ENCODE assay signal across 1 cellular context in genomic region chr2:134917958-134918517, GRCh38.
TF ChIP-seq lines count a peak whose summit lies in the region.

No MANE protein-coding gene starts in this region.

TF ChIP-seq in HepG2, 621 proteins besides CTCF, POLR2A, EP300 and RAD21 (continued from another document and continues in another):
- TF ChIP-seq, protein P1, sequence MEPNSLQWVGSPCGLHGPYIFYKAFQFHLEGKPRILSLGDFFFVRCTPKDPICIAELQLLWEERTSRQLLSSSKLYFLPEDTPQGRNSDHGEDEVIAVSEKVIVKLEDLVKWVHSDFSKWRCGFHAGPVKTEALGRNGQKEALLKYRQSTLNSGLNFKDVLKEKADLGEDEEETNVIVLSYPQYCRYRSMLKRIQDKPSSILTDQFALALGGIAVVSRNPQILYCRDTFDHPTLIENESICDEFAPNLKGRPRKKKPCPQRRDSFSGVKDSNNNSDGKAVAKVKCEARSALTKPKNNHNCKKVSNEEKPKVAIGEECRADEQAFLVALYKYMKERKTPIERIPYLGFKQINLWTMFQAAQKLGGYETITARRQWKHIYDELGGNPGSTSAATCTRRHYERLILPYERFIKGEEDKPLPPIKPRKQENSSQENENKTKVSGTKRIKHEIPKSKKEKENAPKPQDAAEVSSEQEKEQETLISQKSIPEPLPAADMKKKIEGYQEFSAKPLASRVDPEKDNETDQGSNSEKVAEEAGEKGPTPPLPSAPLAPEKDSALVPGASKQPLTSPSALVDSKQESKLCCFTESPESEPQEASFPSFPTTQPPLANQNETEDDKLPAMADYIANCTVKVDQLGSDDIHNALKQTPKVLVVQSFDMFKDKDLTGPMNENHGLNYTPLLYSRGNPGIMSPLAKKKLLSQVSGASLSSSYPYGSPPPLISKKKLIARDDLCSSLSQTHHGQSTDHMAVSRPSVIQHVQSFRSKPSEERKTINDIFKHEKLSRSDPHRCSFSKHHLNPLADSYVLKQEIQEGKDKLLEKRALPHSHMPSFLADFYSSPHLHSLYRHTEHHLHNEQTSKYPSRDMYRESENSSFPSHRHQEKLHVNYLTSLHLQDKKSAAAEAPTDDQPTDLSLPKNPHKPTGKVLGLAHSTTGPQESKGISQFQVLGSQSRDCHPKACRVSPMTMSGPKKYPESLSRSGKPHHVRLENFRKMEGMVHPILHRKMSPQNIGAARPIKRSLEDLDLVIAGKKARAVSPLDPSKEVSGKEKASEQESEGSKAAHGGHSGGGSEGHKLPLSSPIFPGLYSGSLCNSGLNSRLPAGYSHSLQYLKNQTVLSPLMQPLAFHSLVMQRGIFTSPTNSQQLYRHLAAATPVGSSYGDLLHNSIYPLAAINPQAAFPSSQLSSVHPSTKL (CRISPR knock-in tag; IDR thresholded peaks at IDR 0.05), result peak; percentile 14; the same call in 1 of the 2 replicates
- peak; percentile 40; the same call in 1 of the 2 replicates for TF ChIP-seq HNF4G (IDR thresholded peaks at IDR 0.05; ENCODE audit: borderline replicate concordance, low read depth, low read length)
- no peak; the same call in 1 of the 2 replicates for TF ChIP-seq HNF4G (CRISPR knock-in tag; IDR thresholded peaks at IDR 0.05; ENCODE audit: borderline replicate concordance, low read depth)
- peak; percentile 78; the same call in 1 of the 2 replicates for TF ChIP-seq CAMTA2 (CRISPR knock-in tag; IDR thresholded peaks at IDR 0.05; ENCODE audit: borderline replicate concordance)
- TF ChIP-seq SAFB2 (CRISPR knock-in tag; IDR thresholded peaks at IDR 0.05; ENCODE audit: borderline replicate concordance, low read depth), result no peak
- TF ChIP-seq ZNF335 (CRISPR knock-in tag; IDR thresholded peaks at IDR 0.05), result peak; percentile 38; the same call in 1 of the 2 replicates
- TF ChIP-seq, protein P2, sequence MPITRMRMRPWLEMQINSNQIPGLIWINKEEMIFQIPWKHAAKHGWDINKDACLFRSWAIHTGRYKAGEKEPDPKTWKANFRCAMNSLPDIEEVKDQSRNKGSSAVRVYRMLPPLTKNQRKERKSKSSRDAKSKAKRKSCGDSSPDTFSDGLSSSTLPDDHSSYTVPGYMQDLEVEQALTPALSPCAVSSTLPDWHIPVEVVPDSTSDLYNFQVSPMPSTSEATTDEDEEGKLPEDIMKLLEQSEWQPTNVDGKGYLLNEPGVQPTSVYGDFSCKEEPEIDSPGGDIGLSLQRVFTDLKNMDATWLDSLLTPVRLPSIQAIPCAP (CRISPR knock-in tag; IDR thresholded peaks at IDR 0.05; ENCODE audit: low read depth), result peak; percentile 9; the same call in 1 of the 2 replicates
- TF ChIP-seq ZBTB40 (IDR thresholded peaks at IDR 0.05), result no peak
- peak; percentile 68; the same call in 1 of the 2 replicates for TF ChIP-seq ZBTB40 (CRISPR knock-in tag; IDR thresholded peaks at IDR 0.05)
- TF ChIP-seq BRCA1 (CRISPR knock-in tag; IDR thresholded peaks at IDR 0.05), result no peak; the same call in 1 of the 2 replicates
- TF ChIP-seq YEATS4 (CRISPR knock-in tag; IDR thresholded peaks at IDR 0.05; ENCODE audit: borderline replicate concordance), result peak; percentile 67
- TF ChIP-seq MED1 (CRISPR knock-in tag; IDR thresholded peaks at IDR 0.05), result 0 out of 2 replicates have a peak, but pooled peaks have one; percentile 50
- TF ChIP-seq STAT6 (CRISPR knock-in tag; IDR thresholded peaks at IDR 0.05; ENCODE audit: borderline replicate concordance), result no peak
- TF ChIP-seq, protein P3, sequence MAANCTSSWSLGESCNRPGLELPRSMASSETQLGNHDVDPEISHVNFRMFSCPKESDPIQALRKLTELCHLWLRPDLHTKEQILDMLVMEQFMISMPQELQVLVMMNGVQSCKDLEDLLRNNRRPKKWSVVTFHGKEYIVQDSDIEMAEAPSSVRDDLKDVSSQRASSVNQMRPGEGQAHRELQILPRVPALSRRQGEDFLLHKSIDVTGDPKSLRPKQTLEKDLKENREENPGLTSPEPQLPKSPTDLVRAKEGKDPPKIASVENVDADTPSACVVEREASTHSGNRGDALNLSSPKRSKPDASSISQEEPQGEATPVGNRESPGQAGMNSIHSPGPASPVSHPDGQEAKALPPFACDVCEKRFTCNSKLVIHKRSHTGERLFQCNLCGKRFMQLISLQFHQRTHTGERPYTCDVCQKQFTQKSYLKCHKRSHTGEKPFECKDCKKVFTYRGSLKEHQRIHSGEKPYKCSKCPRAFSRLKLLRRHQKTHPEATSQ (CRISPR knock-in tag; IDR thresholded peaks at IDR 0.05; ENCODE audit: borderline replicate concordance), result peak; percentile 8; the same call in 1 of the 2 replicates
- peak; percentile 68; the same call in 1 of the 2 replicates for TF ChIP-seq NFKBIZ (CRISPR knock-in tag; IDR thresholded peaks at IDR 0.05)
- no peak for TF ChIP-seq SP1 (IDR thresholded peaks at IDR 0.05)
- TF ChIP-seq SP1 (CRISPR knock-in tag; IDR thresholded peaks at IDR 0.05), result peak; percentile 23; the same call in 1 of the 2 replicates
- 0 out of 2 replicates have a peak, but pooled peaks have one; percentile 3 for TF ChIP-seq IRF2 (CRISPR knock-in tag; IDR thresholded peaks at IDR 0.05)
- TF ChIP-seq SNAI1 (CRISPR knock-in tag; IDR thresholded peaks at IDR 0.05; ENCODE audit: borderline replicate concordance), result 0 out of 2 replicates have a peak, but pooled peaks have one; percentile 72
- peak; percentile 38; the same call in 1 of the 2 replicates for TF ChIP-seq ZNF264 (CRISPR knock-in tag; IDR thresholded peaks at IDR 0.05)
- TF ChIP-seq, protein P4, sequence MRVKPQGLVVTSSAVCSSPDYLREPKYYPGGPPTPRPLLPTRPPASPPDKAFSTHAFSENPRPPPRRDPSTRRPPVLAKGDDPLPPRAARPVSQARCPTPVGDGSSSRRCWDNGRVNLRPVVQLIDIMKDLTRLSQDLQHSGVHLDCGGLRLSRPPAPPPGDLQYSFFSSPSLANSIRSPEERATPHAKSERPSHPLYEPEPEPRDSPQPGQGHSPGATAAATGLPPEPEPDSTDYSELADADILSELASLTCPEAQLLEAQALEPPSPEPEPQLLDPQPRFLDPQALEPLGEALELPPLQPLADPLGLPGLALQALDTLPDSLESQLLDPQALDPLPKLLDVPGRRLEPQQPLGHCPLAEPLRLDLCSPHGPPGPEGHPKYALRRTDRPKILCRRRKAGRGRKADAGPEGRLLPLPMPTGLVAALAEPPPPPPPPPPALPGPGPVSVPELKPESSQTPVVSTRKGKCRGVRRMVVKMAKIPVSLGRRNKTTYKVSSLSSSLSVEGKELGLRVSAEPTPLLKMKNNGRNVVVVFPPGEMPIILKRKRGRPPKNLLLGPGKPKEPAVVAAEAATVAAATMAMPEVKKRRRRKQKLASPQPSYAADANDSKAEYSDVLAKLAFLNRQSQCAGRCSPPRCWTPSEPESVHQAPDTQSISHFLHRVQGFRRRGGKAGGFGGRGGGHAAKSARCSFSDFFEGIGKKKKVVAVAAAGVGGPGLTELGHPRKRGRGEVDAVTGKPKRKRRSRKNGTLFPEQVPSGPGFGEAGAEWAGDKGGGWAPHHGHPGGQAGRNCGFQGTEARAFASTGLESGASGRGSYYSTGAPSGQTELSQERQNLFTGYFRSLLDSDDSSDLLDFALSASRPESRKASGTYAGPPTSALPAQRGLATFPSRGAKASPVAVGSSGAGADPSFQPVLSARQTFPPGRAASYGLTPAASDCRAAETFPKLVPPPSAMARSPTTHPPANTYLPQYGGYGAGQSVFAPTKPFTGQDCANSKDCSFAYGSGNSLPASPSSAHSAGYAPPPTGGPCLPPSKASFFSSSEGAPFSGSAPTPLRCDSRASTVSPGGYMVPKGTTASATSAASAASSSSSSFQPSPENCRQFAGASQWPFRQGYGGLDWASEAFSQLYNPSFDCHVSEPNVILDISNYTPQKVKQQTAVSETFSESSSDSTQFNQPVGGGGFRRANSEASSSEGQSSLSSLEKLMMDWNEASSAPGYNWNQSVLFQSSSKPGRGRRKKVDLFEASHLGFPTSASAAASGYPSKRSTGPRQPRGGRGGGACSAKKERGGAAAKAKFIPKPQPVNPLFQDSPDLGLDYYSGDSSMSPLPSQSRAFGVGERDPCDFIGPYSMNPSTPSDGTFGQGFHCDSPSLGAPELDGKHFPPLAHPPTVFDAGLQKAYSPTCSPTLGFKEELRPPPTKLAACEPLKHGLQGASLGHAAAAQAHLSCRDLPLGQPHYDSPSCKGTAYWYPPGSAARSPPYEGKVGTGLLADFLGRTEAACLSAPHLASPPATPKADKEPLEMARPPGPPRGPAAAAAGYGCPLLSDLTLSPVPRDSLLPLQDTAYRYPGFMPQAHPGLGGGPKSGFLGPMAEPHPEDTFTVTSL (CRISPR knock-in tag; IDR thresholded peaks at IDR 0.05; ENCODE audit: borderline replicate concordance), result peak; percentile 47; the same call in 1 of the 2 replicates
- TF ChIP-seq ZNF564 (CRISPR knock-in tag; IDR thresholded peaks at IDR 0.05), result peak; percentile 68
